ENCODE assay signal across 2 cellular contexts in the genomic region with DNA sequence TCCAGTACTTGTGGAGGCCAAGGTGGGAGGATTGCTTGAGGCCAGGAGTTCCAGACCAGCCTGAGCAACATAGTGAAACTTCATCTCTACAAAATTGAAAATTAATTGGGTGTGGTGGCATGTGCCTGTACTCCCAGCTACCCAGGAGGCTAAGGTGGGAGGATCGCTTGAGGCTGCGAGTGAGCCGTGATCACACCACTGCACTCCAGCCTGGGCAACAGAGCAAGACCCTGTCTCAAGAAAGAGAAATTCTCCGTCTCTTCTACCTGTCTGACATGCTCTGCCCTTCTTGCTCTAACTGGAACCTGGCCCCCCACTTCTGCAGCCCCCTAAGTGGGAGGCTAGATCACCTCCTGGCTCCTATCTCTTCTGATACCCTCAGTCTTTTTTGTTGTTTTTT.
TF ChIP-seq lines count a peak whose summit lies in the region.

No MANE protein-coding gene starts in this region.

TF ChIP-seq in A549, 52 proteins besides CTCF, POLR2A, EP300 and RAD21:
- no peak for TF ChIP-seq E2F6 (IDR thresholded peaks at IDR 0.05; ENCODE audit: borderline replicate concordance, low read depth)
- TF ChIP-seq ZC3H11A (IDR thresholded peaks at IDR 0.05): no peak
- no peak for TF ChIP-seq JUN (IDR thresholded peaks at IDR 0.05)
- TF ChIP-seq, protein P1, sequence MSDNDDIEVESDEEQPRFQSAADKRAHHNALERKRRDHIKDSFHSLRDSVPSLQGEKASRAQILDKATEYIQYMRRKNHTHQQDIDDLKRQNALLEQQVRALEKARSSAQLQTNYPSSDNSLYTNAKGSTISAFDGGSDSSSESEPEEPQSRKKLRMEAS (IDR thresholded peaks at IDR 0.05): no peak
- no peak for TF ChIP-seq CHD2 (IDR thresholded peaks at IDR 0.05; ENCODE audit: low read length, partially characterized antibody)
- no peak for TF ChIP-seq HEYL (CRISPR knock-in tag; IDR thresholded peaks at IDR 0.05)
- TF ChIP-seq HOXB13 (CRISPR knock-in tag; IDR thresholded peaks at IDR 0.05; ENCODE audit: low read depth): no peak
- no peak for TF ChIP-seq NPAS2 (CRISPR knock-in tag; IDR thresholded peaks at IDR 0.05; ENCODE audit: borderline replicate concordance)
- TF ChIP-seq EHF (CRISPR knock-in tag; IDR thresholded peaks at IDR 0.05): no peak
- no peak for TF ChIP-seq ZNF302 (CRISPR knock-in tag; IDR thresholded peaks at IDR 0.05)
- no peak for TF ChIP-seq RCOR1 (IDR thresholded peaks at IDR 0.05; ENCODE audit: low read depth, low read length)
- TF ChIP-seq RNF2 (IDR thresholded peaks at IDR 0.05; ENCODE audit: borderline replicate concordance, low read depth): no peak
- TF ChIP-seq BHLHE40 (IDR thresholded peaks at IDR 0.05; ENCODE audit: low read depth, low read length): no peak
- no peak for TF ChIP-seq TP53 (CRISPR knock-in tag; IDR thresholded peaks at IDR 0.05)
- TF ChIP-seq, protein P2, sequence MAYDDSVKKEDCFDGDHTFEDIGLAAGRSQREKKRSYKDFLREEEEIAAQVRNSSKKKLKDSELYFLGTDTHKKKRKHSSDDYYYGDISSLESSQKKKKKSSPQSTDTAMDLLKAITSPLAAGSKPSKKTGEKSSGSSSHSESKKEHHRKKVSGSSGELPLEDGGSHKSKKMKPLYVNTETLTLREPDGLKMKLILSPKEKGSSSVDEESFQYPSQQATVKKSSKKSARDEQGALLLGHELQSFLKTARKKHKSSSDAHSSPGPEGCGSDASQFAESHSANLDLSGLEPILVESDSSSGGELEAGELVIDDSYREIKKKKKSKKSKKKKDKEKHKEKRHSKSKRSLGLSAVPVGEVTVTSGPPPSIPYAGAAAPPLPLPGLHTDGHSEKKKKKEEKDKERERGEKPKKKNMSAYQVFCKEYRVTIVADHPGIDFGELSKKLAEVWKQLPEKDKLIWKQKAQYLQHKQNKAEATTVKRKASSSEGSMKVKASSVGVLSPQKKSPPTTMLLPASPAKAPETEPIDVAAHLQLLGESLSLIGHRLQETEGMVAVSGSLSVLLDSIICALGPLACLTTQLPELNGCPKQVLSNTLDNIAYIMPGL (CRISPR knock-in tag; IDR thresholded peaks at IDR 0.05; ENCODE audit: borderline replicate concordance): no peak
- TF ChIP-seq RFX5 (IDR thresholded peaks at IDR 0.05): no peak
- no peak for TF ChIP-seq PHF8 (IDR thresholded peaks at IDR 0.05; ENCODE audit: borderline replicate concordance, low read depth)
- no peak for TF ChIP-seq CHD4 (IDR thresholded peaks at IDR 0.05; ENCODE audit: borderline replicate concordance)
- TF ChIP-seq, protein P3, sequence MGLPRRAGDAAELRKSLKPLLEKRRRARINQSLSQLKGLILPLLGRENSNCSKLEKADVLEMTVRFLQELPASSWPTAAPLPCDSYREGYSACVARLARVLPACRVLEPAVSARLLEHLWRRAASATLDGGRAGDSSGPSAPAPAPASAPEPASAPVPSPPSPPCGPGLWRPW (IDR thresholded peaks at IDR 0.05): no peak
- no peak for TF ChIP-seq CBX2 (IDR thresholded peaks at IDR 0.05; ENCODE audit: borderline replicate concordance, low read depth)
TF ChIP-seq in A549: peak in this region for 0.

TF ChIP-seq in HEK293, 187 proteins besides CTCF, POLR2A, EP300 and RAD21:
- TF ChIP-seq HIC1 (tag by site-specific recombination; IDR thresholded peaks at IDR 0.05) (no peak), ZNF621 (tag by site-specific recombination; IDR thresholded peaks at IDR 0.05) (no peak), ZNF121 (tag by site-specific recombination; IDR thresholded peaks at IDR 0.05) (peak; percentile 88)
